In the genomic region with DNA sequence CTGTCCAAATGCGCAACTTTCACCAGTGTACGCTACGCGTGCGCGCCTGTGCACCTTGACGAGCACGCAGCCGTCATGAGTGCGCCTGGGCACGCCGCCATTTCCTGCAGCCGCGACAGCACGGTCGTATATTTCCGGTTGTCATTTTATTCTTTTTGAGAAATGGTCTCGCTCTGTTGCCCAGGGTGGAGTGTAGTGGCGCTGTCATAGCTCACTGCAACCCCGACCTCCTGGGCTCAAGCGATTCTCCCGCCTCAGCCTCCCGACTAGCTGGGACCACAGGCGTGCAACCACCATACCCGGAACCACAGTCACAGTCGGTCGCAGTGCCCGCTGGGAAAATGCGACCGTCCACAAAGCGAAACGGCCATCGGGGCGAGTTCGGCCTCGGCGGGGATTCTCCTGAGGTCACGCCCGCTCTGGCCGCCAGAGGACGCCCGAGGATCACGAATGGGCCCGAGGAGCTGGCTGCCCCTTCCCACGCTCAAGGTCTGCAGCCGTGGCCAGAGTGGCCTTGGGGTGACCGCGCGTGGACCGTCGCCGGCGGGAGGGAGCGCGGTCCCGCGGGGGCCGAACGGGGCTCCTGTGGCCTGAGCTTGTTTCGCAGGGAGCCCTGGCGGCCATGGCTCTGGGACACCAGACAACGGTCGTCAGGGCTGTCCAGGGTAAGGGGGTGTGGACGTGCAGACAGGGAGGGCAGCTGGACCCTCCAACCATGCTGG, we compare ENCODE assay signal across 1 cellular context.
A peak's percentile ranks its signal among the peaks of the same experiment; 100 is the strongest.
TF ChIP-seq lines count a peak whose summit lies in the region.

No MANE protein-coding gene starts in this region.

TF ChIP-seq in K562, 482 proteins besides CTCF, POLR2A, EP300 and RAD21 (continued from another document):
- TF ChIP-seq, protein P1, sequence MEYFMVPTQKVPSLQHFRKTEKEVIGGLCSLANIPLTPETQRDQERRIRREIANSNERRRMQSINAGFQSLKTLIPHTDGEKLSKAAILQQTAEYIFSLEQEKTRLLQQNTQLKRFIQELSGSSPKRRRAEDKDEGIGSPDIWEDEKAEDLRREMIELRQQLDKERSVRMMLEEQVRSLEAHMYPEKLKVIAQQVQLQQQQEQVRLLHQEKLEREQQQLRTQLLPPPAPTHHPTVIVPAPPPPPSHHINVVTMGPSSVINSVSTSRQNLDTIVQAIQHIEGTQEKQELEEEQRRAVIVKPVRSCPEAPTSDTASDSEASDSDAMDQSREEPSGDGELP (CRISPR knock-in tag; IDR thresholded peaks at IDR 0.05; ENCODE audit: borderline replicate concordance) = peak; percentile 61; the same call in 1 of the 2 replicates
